In the genomic region with DNA sequence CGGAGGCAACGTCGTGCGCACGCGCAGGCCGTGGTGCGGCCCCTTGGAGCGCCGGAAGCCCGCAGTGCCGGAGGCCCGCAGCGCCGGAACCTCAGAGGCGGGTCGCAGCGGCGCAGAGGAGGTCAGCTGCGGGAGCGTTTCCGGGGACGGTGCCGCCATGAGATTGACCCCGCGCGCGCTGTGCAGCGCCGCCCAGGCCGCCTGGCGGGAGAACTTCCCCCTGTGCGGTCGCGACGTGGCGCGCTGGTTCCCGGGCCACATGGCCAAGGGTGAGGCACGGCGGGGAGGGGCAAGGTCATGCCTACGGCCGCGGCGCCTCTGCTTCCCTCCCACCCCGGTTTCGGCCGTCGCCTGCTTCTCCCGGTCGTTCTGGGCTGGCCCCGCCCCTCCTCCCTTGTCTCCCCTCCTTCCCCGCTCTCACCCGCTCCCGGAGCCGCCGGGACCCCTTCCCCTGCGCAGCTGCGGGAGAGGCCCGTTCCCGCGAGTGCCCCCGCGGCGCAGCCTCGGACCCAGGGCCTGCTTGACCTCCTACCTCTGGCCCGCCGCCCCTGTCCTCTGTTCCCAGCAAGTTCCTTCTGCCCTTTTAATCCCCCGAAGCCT, we compare ENCODE assay signal across 1 cellular context.
TF ChIP-seq lines count a peak whose summit lies in the region.

A gene with protein sequence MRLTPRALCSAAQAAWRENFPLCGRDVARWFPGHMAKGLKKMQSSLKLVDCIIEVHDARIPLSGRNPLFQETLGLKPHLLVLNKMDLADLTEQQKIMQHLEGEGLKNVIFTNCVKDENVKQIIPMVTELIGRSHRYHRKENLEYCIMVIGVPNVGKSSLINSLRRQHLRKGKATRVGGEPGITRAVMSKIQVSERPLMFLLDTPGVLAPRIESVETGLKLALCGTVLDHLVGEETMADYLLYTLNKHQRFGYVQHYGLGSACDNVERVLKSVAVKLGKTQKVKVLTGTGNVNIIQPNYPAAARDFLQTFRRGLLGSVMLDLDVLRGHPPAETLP (plus strand): TSS at position 94 of the 600 bp plus-strand sequence. CDS start 64 bp downstream, at position 158.

TF ChIP-seq in K562, 482 proteins besides CTCF, POLR2A, EP300 and RAD21 (continued from another document and continues in another):
- TF ChIP-seq ZNF766 (CRISPR knock-in tag; conservative IDR thresholded peaks at IDR 0.05) (no peak), ZNF263 (CRISPR knock-in tag; IDR thresholded peaks at IDR 0.05; ENCODE audit: borderline replicate concordance) (no peak), NEUROD1 (IDR thresholded peaks at IDR 0.05; ENCODE audit: borderline replicate concordance, low read depth, low read length, partially characterized antibody) (peak; percentile 56), FOXK2 (conservative IDR thresholded peaks at IDR 0.05 in 1 of 2, IDR thresholded peaks at IDR 0.05 in 1 of 2; ENCODE audit: low read depth in 2 of 2) (no peak), TEAD4 (IDR thresholded peaks at IDR 0.05; ENCODE audit: low read length) (0 out of 2 replicates have a peak, but pooled peaks have one; percentile 18), TEAD4 (CRISPR knock-in tag; IDR thresholded peaks at IDR 0.05; ENCODE audit: borderline replicate concordance) (no peak), CBX3 (IDR thresholded peaks at IDR 0.05; ENCODE audit: borderline replicate concordance in 1 of 2, low read length in 2 of 2) (no peak), ZBTB1 (CRISPR knock-in tag; IDR thresholded peaks at IDR 0.05; ENCODE audit: borderline replicate concordance, low read depth) (peak; percentile 100), SIX5 (IDR thresholded peaks at IDR 0.05; ENCODE audit: borderline replicate concordance in 1 of 2, insufficient read depth in 1 of 2, low read depth in 1 of 2, low read length in 2 of 2) (peak; percentile 45 to 66; a peak in 3 of 4 replicates), PHF20 (IDR thresholded peaks at IDR 0.05; ENCODE audit: partially characterized antibody) (peak; percentile 84), SP1 (CRISPR knock-in tag; IDR thresholded peaks at IDR 0.05) (peak; percentile 72; the same call in 1 of the 2 replicates), PCBP1 (IDR thresholded peaks at IDR 0.05; ENCODE audit: low read depth, low read length, poor library complexity, severe bottlenecking) (peak; percentile 76), TEAD2 (tag; IDR thresholded peaks at IDR 0.05) (no peak), CREB1 (IDR thresholded peaks at IDR 0.05) (peak; percentile 77), CREB1 (CRISPR knock-in tag; IDR thresholded peaks at IDR 0.05) (peak; percentile 68), CBFA2T3 (IDR thresholded peaks at IDR 0.05) (0 out of 2 replicates have a peak, but pooled peaks have one; percentile 22), SP2 (IDR thresholded peaks at IDR 0.05; ENCODE audit: extremely low read depth, low read depth, low read length, poor library complexity, severe bottlenecking) (no peak), U2AF2 (optimal IDR thresholded peaks at IDR 0.05; ENCODE audit: low read depth, low read length) (no peak), ATF1 (CRISPR knock-in tag; IDR thresholded peaks at IDR 0.05) (no peak), ATF1 (tag; IDR thresholded peaks at IDR 0.05) (peak; percentile 65), HCFC1 (IDR thresholded peaks at IDR 0.05; ENCODE audit: low read depth, low read length) (peak; percentile 91), KLF1 (tag; IDR thresholded peaks at IDR 0.05) (peak; percentile 77; the same call in 1 of the 2 replicates), ZNF77 (CRISPR knock-in tag; IDR thresholded peaks at IDR 0.05) (no peak), E2F3 (CRISPR knock-in tag; IDR thresholded peaks at IDR 0.05) (peak; percentile 94)
- TF ChIP-seq, protein P1, sequence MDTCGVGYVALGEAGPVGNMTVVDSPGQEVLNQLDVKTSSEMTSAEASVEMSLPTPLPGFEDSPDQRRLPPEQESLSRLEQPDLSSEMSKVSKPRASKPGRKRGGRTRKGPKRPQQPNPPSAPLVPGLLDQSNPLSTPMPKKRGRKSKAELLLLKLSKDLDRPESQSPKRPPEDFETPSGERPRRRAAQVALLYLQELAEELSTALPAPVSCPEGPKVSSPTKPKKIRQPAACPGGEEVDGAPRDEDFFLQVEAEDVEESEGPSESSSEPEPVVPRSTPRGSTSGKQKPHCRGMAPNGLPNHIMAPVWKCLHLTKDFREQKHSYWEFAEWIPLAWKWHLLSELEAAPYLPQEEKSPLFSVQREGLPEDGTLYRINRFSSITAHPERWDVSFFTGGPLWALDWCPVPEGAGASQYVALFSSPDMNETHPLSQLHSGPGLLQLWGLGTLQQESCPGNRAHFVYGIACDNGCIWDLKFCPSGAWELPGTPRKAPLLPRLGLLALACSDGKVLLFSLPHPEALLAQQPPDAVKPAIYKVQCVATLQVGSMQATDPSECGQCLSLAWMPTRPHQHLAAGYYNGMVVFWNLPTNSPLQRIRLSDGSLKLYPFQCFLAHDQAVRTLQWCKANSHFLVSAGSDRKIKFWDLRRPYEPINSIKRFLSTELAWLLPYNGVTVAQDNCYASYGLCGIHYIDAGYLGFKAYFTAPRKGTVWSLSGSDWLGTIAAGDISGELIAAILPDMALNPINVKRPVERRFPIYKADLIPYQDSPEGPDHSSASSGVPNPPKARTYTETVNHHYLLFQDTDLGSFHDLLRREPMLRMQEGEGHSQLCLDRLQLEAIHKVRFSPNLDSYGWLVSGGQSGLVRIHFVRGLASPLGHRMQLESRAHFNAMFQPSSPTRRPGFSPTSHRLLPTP (IDR thresholded peaks at IDR 0.05; ENCODE audit: borderline replicate concordance, extremely low read depth, insufficient read length): no peak
- TF ChIP-seq, protein P2, sequence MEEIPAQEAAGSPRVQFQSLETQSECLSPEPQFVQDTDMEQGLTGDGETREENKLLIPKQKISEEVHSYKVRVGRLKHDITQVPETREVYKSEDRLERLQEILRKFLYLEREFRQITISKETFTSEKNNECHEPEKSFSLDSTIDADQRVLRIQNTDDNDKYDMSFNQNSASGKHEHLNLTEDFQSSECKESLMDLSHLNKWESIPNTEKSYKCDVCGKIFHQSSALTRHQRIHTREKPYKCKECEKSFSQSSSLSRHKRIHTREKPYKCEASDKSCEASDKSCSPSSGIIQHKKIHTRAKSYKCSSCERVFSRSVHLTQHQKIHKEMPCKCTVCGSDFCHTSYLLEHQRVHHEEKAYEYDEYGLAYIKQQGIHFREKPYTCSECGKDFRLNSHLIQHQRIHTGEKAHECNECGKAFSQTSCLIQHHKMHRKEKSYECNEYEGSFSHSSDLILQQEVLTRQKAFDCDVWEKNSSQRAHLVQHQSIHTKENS (CRISPR knock-in tag; IDR thresholded peaks at IDR 0.05): no peak
- TF ChIP-seq, protein P3, sequence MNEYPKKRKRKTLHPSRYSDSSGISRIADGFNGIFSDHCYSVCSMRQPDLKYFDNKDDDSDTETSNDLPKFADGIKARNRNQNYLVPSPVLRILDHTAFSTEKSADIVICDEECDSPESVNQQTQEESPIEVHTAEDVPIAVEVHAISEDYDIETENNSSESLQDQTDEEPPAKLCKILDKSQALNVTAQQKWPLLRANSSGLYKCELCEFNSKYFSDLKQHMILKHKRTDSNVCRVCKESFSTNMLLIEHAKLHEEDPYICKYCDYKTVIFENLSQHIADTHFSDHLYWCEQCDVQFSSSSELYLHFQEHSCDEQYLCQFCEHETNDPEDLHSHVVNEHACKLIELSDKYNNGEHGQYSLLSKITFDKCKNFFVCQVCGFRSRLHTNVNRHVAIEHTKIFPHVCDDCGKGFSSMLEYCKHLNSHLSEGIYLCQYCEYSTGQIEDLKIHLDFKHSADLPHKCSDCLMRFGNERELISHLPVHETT (CRISPR knock-in tag; conservative IDR thresholded peaks at IDR 0.05 in 1 of 2, IDR thresholded peaks at IDR 0.05 in 1 of 2): peak in 1 of 2 experiments; percentile 98; a peak in 2 of 4 replicates
- TF ChIP-seq, protein P4, sequence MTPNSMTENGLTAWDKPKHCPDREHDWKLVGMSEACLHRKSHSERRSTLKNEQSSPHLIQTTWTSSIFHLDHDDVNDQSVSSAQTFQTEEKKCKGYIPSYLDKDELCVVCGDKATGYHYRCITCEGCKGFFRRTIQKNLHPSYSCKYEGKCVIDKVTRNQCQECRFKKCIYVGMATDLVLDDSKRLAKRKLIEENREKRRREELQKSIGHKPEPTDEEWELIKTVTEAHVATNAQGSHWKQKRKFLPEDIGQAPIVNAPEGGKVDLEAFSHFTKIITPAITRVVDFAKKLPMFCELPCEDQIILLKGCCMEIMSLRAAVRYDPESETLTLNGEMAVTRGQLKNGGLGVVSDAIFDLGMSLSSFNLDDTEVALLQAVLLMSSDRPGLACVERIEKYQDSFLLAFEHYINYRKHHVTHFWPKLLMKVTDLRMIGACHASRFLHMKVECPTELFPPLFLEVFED (CRISPR knock-in tag; conservative IDR thresholded peaks at IDR 0.05): no peak
- TF ChIP-seq, protein P5, sequence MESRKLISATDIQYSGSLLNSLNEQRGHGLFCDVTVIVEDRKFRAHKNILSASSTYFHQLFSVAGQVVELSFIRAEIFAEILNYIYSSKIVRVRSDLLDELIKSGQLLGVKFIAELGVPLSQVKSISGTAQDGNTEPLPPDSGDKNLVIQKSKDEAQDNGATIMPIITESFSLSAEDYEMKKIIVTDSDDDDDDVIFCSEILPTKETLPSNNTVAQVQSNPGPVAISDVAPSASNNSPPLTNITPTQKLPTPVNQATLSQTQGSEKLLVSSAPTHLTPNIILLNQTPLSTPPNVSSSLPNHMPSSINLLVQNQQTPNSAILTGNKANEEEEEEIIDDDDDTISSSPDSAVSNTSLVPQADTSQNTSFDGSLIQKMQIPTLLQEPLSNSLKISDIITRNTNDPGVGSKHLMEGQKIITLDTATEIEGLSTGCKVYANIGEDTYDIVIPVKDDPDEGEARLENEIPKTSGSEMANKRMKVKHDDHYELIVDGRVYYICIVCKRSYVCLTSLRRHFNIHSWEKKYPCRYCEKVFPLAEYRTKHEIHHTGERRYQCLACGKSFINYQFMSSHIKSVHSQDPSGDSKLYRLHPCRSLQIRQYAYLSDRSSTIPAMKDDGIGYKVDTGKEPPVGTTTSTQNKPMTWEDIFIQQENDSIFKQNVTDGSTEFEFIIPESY (CRISPR knock-in tag; IDR thresholded peaks at IDR 0.05): no peak
- TF ChIP-seq, protein P6, sequence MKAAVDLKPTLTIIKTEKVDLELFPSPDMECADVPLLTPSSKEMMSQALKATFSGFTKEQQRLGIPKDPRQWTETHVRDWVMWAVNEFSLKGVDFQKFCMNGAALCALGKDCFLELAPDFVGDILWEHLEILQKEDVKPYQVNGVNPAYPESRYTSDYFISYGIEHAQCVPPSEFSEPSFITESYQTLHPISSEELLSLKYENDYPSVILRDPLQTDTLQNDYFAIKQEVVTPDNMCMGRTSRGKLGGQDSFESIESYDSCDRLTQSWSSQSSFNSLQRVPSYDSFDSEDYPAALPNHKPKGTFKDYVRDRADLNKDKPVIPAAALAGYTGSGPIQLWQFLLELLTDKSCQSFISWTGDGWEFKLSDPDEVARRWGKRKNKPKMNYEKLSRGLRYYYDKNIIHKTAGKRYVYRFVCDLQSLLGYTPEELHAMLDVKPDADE (conservative IDR thresholded peaks at IDR 0.05; ENCODE audit: control insufficient read depth, low read depth, low read length): peak; percentile 91
- TF ChIP-seq, protein P7, sequence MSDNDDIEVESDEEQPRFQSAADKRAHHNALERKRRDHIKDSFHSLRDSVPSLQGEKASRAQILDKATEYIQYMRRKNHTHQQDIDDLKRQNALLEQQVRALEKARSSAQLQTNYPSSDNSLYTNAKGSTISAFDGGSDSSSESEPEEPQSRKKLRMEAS (CRISPR knock-in tag; IDR thresholded peaks at IDR 0.05): peak; percentile 99
- TF ChIP-seq, protein P8, sequence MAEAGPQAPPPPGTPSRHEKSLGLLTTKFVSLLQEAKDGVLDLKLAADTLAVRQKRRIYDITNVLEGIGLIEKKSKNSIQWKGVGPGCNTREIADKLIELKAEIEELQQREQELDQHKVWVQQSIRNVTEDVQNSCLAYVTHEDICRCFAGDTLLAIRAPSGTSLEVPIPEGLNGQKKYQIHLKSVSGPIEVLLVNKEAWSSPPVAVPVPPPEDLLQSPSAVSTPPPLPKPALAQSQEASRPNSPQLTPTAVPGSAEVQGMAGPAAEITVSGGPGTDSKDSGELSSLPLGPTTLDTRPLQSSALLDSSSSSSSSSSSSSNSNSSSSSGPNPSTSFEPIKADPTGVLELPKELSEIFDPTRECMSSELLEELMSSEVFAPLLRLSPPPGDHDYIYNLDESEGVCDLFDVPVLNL (CRISPR knock-in tag; IDR thresholded peaks at IDR 0.05; ENCODE audit: low read depth): peak; percentile 60; the same call in 1 of the 2 replicates
